21 cellular contexts compared by ENCODE assay signal in the genomic region with DNA sequence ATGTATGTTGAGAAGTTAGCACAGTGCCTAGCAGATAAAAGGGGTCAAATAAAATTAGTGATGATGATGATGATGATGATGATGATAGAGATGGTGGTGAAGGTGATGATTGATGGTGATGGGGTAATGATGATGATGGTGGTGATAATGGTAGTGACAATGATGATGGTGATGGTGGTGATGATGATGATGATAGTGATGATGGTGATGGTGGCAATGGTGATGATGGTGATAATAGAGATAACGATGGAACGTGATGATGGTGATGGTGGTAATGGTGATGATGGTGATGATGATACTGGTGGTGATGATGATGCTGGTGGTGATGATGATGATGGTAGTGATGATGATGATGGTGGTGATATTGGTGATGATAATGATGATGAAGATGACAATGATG.
DNase-seq lines count a peak whose midpoint lies in the region; ATAC-seq, FAIRE-seq and TF ChIP-seq lines count a peak whose summit lies in the region.
"Had no signal": no experiment of that assay in that cellular context is flagged by ENCODE, and none has a peak within 500 bp of the region (broad histone marks: within the 10 kb centered on the region; RNA-seq: fewer than 3 reads in every experiment).

No MANE protein-coding gene starts in this region.

- DNase-seq in HTR-8/SVneo (ENCODE audit: insufficient read length, low spot score) (no peak), K562 (ENCODE audit: extremely low read depth in 1 of 4, low spot score in 3 of 4) (no peak), HuH-7.5 (ENCODE audit: low spot score) (no peak), NCI-H2227 (lab: John Stamatoyannopoulos, UW; ENCODE audit: unreplicated experiment) (no peak)
- DNase-seq in activated CD8-positive, alpha-beta memory T cell treated with anti-CD3 and anti-CD28 coated beads, Interleukin-2, amount 50 U/mL, for 48 hours: no peak
- DNase-seq: CD4-positive, CD25-positive, alpha-beta regulatory T cell; CD8-positive, alpha-beta memory T cell; DMS 273 treated with DMSO at 0.1 percent for 48 hours; DMS79; EL; GDM1; GOT3; H7; HCEC 1CT; HFFc6 had no signal

- TF ChIP-seq POLR2A in K562 (conservative IDR thresholded peaks at IDR 0.05): no peak

- intact Hi-C loops in K562 (cut with micrococcal nuclease): no loop called here

- no peak overlapping the region for H2AFZ ChIP-seq in K562 (ENCODE audit: low read depth, low read length)

- WGBS in K562 (ENCODE audit: insufficient coverage, low coverage, missing lambda C conversion rate): 0% methylated on average over 2 of the region's 2 CpGs

- no peak for TF ChIP-seq RAD21 in K562 (CRISPR knock-in tag; conservative IDR thresholded peaks at IDR 0.05 in 1 of 2, IDR thresholded peaks at IDR 0.05 in 1 of 2)

- FAIRE-seq in HTR-8/SVneo (lab: Jason Lieb, UNC) (peak; percentile 95), K562 (lab: Jason Lieb, UNC) (no peak)
- FAIRE-seq: D721Med, GM12891, GM18507 had no signal

- no peaks in the 10 kb centered on the region for H3K79me2 ChIP-seq in K562 (ENCODE audit: control insufficient read depth, insufficient read depth, low read length)

- no peaks in the 10 kb centered on the region for H3K9me1 ChIP-seq in K562 (ENCODE audit: control insufficient read depth, insufficient read depth, low read length)

- peaks cover 9 to 19% of the 10 kb centered on the region in 2 experiments; a peak in 4 of 5 replicates for H3K27me3 ChIP-seq in K562 (ENCODE audit: control insufficient read depth in 2 of 2, insufficient read depth in 2 of 2, low read length in 2 of 2)
- H3K27me3 ChIP-seq: BLaER1 had no signal

- no peaks in the 10 kb centered on the region for H3K36me3 ChIP-seq in HEK293 (ENCODE audit: control insufficient read depth in 2 of 2, insufficient read depth in 1 of 2, low read length in 2 of 2)
- no peaks in the 10 kb centered on the region for H3K36me3 ChIP-seq in K562 (ENCODE audit: control insufficient read depth, insufficient read depth, low read length)
- H3K36me3 ChIP-seq: BLaER1 had no signal

- H3K4me3 ChIP-seq in HEK293 (ENCODE audit: low read depth, low read length) (no peak overlapping the region), K562 (no peak overlapping the region)
- H3K4me3 ChIP-seq: BLaER1 had no signal

- in situ Hi-C loops in K562 (cut with MboI): no loop called here

- POLR2A ChIA-PET in HEK293 (lab: Yijun Ruan, JAX) (no interaction called here), K562 (lab: Yijun Ruan, JAX) (interaction anchor here (0.7 kb wide), 1 partner anchor 13 kb away, joined by 3 read pairs; no protein-coding TSS in a partner anchor)

- no peaks in the 10 kb centered on the region for H3K9me3 ChIP-seq in HEK293 (ENCODE audit: control insufficient read depth, insufficient read depth, low read depth, low read length)
- H3K9me3 ChIP-seq in K562 (replicated peaks; ENCODE audit: control insufficient read depth, insufficient read depth, low read depth, low read length): no peaks in the 10 kb centered on the region

- no peak for TF ChIP-seq EP300 in K562 (IDR thresholded peaks at IDR 0.05; ENCODE audit: low read length)

- H3K9ac ChIP-seq in K562 (ENCODE audit: insufficient read depth in 1 of 2, low read depth in 2 of 2, low read length in 2 of 2): no peak overlapping the region
- H3K9ac ChIP-seq: BLaER1 had no signal

- no peak overlapping the region for H3K4me2 ChIP-seq in K562 (ENCODE audit: insufficient read depth, low read length)
- H3K4me2 ChIP-seq: BLaER1 had no signal

- no peaks in the 10 kb centered on the region; the same call in 1 of the 2 replicates for H4K20me1 ChIP-seq in K562 (replicated peaks; ENCODE audit: control insufficient read depth, insufficient read depth, low read length)
- H4K20me1 ChIP-seq: BLaER1 had no signal

- H3K4me1 ChIP-seq in HEK293 (ENCODE audit: control insufficient read depth, insufficient read depth, low read length) (peaks cover under 1% of the 10 kb centered on the region; the same call in 1 of the 2 replicates), K562 (replicated peaks in 1 of 2; ENCODE audit: control insufficient read depth in 2 of 2, insufficient read depth in 2 of 2, low read length in 2 of 2) (no peaks in the 10 kb centered on the region)

- CTCF ChIA-PET in HEK293 (lab: Yijun Ruan, JAX) (interaction anchor here (0.8 kb wide), 1 partner anchor 44 kb away, joined by 3 read pairs; no protein-coding TSS in a partner anchor), K562 (lab: Yijun Ruan, JAX; ENCODE audit: low intra/inter-chr PET ratio) (no interaction called here)

- H3K27ac ChIP-seq in HEK293 (ENCODE audit: extremely low read depth, low read depth, low read length) (no peak overlapping the region), K562 (ENCODE audit: extremely low read depth, low read depth, low read length) (no peak overlapping the region)
- H3K27ac ChIP-seq: BLaER1, C4-2B had no signal

- BruUV-seq in K562 (replicated peaks; lab: Mats Ljungman, UMichigan): no TSS peak

- ATAC-seq in K562: no peak

- TF ChIP-seq CTCF in HEK293 (tag by site-specific recombination; IDR thresholded peaks at IDR 0.05) (no peak), K562 (IDR thresholded peaks at IDR 0.05 in 2 of 3, conservative IDR thresholded peaks at IDR 0.05 in 1 of 3; ENCODE audit: insufficient read depth in 2 of 3, low read depth in 1 of 3, low read length in 3 of 3) (no peak)

TF ChIP-seq in HEK293, 187 proteins besides CTCF, POLR2A, EP300 and RAD21 (continues in another document):
- TF ChIP-seq ZNF2 (tag by site-specific recombination; IDR thresholded peaks at IDR 0.05) (no peak), ZXDB (tag by site-specific recombination; IDR thresholded peaks at IDR 0.05) (no peak), GLIS1 (tag by site-specific recombination; IDR thresholded peaks at IDR 0.05) (no peak), TCF7L2 (IDR thresholded peaks at IDR 0.05; ENCODE audit: borderline replicate concordance, low read depth, low read length) (no peak), GLI4 (tag by site-specific recombination; IDR thresholded peaks at IDR 0.05) (no peak), ZNF24 (tag by site-specific recombination; IDR thresholded peaks at IDR 0.05) (no peak), ZNF776 (tag by site-specific recombination; IDR thresholded peaks at IDR 0.05; ENCODE audit: borderline replicate concordance) (peak; percentile 57; the same call in 1 of the 2 replicates), ZNF658 (tag by site-specific recombination; IDR thresholded peaks at IDR 0.05) (peak; percentile 92; the same call in 1 of the 2 replicates), GFI1B (tag by site-specific recombination; IDR thresholded peaks at IDR 0.05) (no peak)
- TF ChIP-seq, protein P1, sequence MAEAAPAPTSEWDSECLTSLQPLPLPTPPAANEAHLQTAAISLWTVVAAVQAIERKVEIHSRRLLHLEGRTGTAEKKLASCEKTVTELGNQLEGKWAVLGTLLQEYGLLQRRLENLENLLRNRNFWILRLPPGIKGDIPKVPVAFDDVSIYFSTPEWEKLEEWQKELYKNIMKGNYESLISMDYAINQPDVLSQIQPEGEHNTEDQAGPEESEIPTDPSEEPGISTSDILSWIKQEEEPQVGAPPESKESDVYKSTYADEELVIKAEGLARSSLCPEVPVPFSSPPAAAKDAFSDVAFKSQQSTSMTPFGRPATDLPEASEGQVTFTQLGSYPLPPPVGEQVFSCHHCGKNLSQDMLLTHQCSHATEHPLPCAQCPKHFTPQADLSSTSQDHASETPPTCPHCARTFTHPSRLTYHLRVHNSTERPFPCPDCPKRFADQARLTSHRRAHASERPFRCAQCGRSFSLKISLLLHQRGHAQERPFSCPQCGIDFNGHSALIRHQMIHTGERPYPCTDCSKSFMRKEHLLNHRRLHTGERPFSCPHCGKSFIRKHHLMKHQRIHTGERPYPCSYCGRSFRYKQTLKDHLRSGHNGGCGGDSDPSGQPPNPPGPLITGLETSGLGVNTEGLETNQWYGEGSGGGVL (tag by site-specific recombination; IDR thresholded peaks at IDR 0.05): no peak

TF ChIP-seq in K562, 482 proteins besides CTCF, POLR2A, EP300 and RAD21:
- TF ChIP-seq ZNF274 (IDR thresholded peaks at IDR 0.05; ENCODE audit: borderline replicate concordance, low read depth, low read length) (no peak), YBX1 (IDR thresholded peaks at IDR 0.05) (0 out of 2 replicates have a peak, but pooled peaks have one; percentile 40), ATF1 (CRISPR knock-in tag; IDR thresholded peaks at IDR 0.05) (no peak), ATF1 (tag; IDR thresholded peaks at IDR 0.05) (peak; percentile 29; the same call in 1 of the 2 replicates), HDAC1 (IDR thresholded peaks at IDR 0.05) (peak in 1 of 2 experiments; percentile 46; a peak in 2 of 4 replicates), KDM1A (IDR thresholded peaks at IDR 0.05) (peak in 1 of 2 experiments; percentile 26; a peak in 1 of 4 replicates), SRSF9 (IDR thresholded peaks at IDR 0.05; ENCODE audit: borderline replicate concordance, low read depth, low read length) (no peak), TFAM (CRISPR knock-in tag; conservative IDR thresholded peaks at IDR 0.05) (no peak), SRF (CRISPR knock-in tag; IDR thresholded peaks at IDR 0.05) (no peak), EHMT2 (IDR thresholded peaks at IDR 0.05) (0 out of 2 replicates have a peak, but pooled peaks have one; percentile 19), RFX5 (IDR thresholded peaks at IDR 0.05; ENCODE audit: low read depth, low read length) (no peak), SMAD4 (CRISPR knock-in tag; conservative IDR thresholded peaks at IDR 0.05) (no peak)
- TF ChIP-seq, protein P2, sequence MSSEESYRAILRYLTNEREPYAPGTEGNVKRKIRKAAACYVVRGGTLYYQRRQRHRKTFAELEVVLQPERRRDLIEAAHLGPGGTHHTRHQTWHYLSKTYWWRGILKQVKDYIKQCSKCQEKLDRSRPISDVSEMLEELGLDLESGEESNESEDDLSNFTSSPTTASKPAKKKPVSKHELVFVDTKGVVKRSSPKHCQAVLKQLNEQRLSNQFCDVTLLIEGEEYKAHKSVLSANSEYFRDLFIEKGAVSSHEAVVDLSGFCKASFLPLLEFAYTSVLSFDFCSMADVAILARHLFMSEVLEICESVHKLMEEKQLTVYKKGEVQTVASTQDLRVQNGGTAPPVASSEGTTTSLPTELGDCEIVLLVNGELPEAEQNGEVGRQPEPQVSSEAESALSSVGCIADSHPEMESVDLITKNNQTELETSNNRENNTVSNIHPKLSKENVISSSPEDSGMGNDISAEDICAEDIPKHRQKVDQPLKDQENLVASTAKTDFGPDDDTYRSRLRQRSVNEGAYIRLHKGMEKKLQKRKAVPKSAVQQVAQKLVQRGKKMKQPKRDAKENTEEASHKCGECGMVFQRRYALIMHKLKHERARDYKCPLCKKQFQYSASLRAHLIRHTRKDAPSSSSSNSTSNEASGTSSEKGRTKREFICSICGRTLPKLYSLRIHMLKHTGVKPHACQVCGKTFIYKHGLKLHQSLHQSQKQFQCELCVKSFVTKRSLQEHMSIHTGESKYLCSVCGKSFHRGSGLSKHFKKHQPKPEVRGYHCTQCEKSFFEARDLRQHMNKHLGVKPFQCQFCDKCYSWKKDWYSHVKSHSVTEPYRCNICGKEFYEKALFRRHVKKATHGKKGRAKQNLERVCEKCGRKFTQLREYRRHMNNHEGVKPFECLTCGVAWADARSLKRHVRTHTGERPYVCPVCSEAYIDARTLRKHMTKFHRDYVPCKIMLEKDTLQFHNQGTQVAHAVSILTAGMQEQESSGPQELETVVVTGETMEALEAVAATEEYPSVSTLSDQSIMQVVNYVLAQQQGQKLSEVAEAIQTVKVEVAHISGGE (CRISPR knock-in tag; IDR thresholded peaks at IDR 0.05): no peak
